Comparison of ENCODE assay signal across 1 cellular context in the genomic region with DNA sequence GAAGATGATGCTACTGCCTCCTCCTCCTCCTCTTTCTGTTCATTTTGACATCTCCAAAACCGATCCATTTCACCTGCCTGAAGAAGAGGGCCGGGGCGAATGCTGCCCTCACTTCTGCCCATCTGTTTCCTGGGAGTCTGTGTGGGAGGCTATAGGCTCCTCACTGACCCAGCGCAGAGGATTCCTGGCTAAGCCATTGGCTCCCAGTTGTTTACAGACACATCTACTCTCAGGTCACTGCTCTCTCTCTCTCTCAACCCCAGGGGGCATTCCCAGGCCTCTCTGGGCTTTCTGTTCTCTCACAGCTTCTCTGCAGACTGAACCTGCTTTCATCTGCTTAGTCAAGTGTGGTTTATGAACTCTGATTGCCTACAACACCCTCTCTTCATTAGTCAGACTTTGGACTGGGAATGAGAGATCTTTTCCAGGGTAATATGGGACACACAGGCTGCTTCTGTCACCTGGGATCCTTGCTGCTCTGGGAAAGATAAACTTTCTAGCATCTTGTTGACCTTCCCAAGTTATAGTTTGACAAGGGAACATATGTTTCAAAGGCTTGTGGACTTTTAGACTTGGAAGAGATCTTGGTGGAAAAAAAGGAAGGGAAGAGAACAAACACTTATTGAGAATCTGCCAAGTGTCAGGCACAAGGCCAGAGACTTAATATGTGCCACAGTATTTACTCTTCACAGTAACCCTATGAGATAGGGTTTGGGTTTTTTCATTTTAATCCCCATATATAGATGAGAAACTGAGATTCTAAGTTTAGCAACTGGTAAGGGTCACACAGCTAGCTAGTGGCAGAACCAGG.
A peak's percentile ranks its signal among the peaks of the same experiment; 100 is the strongest.
TF ChIP-seq lines count a peak whose summit lies in the region.

No MANE protein-coding gene starts in this region.

TF ChIP-seq in GM12878, 131 proteins besides CTCF, POLR2A, EP300 and RAD21 (continued from another document):
- TF ChIP-seq, protein P1, sequence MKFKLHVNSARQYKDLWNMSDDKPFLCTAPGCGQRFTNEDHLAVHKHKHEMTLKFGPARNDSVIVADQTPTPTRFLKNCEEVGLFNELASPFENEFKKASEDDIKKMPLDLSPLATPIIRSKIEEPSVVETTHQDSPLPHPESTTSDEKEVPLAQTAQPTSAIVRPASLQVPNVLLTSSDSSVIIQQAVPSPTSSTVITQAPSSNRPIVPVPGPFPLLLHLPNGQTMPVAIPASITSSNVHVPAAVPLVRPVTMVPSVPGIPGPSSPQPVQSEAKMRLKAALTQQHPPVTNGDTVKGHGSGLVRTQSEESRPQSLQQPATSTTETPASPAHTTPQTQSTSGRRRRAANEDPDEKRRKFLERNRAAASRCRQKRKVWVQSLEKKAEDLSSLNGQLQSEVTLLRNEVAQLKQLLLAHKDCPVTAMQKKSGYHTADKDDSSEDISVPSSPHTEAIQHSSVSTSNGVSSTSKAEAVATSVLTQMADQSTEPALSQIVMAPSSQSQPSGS (IDR thresholded peaks at IDR 0.05; ENCODE audit: low read length) = peak; percentile 85
- TF ChIP-seq, protein P2, sequence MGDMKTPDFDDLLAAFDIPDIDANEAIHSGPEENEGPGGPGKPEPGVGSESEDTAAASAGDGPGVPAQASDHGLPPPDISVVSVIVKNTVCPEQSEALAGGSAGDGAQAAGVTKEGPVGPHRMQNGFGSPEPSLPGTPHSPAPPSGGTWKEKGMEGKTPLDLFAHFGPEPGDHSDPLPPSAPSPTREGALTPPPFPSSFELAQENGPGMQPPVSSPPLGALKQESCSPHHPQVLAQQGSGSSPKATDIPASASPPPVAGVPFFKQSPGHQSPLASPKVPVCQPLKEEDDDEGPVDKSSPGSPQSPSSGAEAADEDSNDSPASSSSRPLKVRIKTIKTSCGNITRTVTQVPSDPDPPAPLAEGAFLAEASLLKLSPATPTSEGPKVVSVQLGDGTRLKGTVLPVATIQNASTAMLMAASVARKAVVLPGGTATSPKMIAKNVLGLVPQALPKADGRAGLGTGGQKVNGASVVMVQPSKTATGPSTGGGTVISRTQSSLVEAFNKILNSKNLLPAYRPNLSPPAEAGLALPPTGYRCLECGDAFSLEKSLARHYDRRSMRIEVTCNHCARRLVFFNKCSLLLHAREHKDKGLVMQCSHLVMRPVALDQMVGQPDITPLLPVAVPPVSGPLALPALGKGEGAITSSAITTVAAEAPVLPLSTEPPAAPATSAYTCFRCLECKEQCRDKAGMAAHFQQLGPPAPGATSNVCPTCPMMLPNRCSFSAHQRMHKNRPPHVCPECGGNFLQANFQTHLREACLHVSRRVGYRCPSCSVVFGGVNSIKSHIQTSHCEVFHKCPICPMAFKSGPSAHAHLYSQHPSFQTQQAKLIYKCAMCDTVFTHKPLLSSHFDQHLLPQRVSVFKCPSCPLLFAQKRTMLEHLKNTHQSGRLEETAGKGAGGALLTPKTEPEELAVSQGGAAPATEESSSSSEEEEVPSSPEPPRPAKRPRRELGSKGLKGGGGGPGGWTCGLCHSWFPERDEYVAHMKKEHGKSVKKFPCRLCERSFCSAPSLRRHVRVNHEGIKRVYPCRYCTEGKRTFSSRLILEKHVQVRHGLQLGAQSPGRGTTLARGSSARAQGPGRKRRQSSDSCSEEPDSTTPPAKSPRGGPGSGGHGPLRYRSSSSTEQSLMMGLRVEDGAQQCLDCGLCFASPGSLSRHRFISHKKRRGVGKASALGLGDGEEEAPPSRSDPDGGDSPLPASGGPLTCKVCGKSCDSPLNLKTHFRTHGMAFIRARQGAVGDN (IDR thresholded peaks at IDR 0.05) = peak; percentile 87
- TF ChIP-seq SRF (IDR thresholded peaks at IDR 0.05; ENCODE audit: low read depth in 2 of 2, low read length in 2 of 2) (no peak), ATF7 (IDR thresholded peaks at IDR 0.05; ENCODE audit: low read depth) (peak; percentile 73), ZSCAN29 (IDR thresholded peaks at IDR 0.05) (no peak), DPF2 (IDR thresholded peaks at IDR 0.05) (peak; percentile 32; the same call in 1 of the 2 replicates)
